In genomic region chr6:116370717-116371383, GRCh38 we compare ENCODE assay signal across 7 cellular contexts. TPM values are rescaled to one million over a fixed set of nuclear protein-coding genes. Genes with fewer than 3 reads are reported as not detected.
DNase-seq lines count a peak whose midpoint lies in the region; ATAC-seq and TF ChIP-seq lines count a peak whose summit lies in the region.

Gene DSE, plus strand, starts transcription at chr6:116370947. Its CDS starts 28,304 bp downstream, at chr6:116399251.

- DNase-seq in HFF-Myc (ENCODE audit: extremely low read depth, low read depth): no peak
- DNase-seq in NCI-H146 treated with DMSO at 0.1 percent for 48 hours (lab: John Stamatoyannopoulos, UW; ENCODE audit: unreplicated experiment): peak; percentile 25
- DNase-seq in activated CD8-positive, alpha-beta memory T cell treated with anti-CD3 and anti-CD28 coated beads, Interleukin-2, amount 10 ng/mL, durations not matched to agents 7 days and 5 days: peak; percentile 72
- DNase-seq in stimulated activated CD8-positive, alpha-beta memory T cell treated with anti-CD3 and anti-CD28 coated beads, Interleukin-2, amount 100 ng/mL, for 1 hour (ENCODE audit: low read depth in 2 of 2): peak; percentile 18 to 47

- peak within 1 kb of the TSS; percentile 93 for H3K27ac ChIP-seq in mesodermal cell (ENCODE audit: low read depth, low read length, severe bottlenecking)

- H3K4me1 Mint-ChIP-seq in activated CD8-positive, alpha-beta memory T cell treated with anti-CD3 and anti-CD28 coated beads, Interleukin-2, amount 10 ng/mL, durations not matched to agents 7 days and 5 days: peaks cover 30% of the 10 kb centered on the region

- no peak for TF ChIP-seq CTCF in HFF-Myc (IDR thresholded peaks at IDR 0.05; ENCODE audit: low read depth, low read length, missing control alignments)

- CTCF ChIA-PET in activated CD8-positive, alpha-beta memory T cell treated with anti-CD3 and anti-CD28 coated beads, Interleukin-2, amount 10 ng/mL, durations not matched to agents 7 days and 5 days (lab: Charles Lee): interaction anchor here (1.0 to 1.3 kb wide), 2 partner anchors 20 to 22 kb away, joined by 5 to 6 read pairs; no protein-coding TSS in a partner anchor

- WGBS in mesodermal cell (ENCODE audit: insufficient coverage in 2 of 2), 2 experiments: 1% methylated on average over 47 to 56 of the region's 86 CpGs

- no peaks in the 10 kb centered on the region for H3K36me3 Mint-ChIP-seq in activated CD8-positive, alpha-beta memory T cell treated with anti-CD3 and anti-CD28 coated beads, Interleukin-2, amount 10 ng/mL, durations not matched to agents 7 days and 5 days

- H3K27me3 Mint-ChIP-seq in activated CD8-positive, alpha-beta memory T cell treated with anti-CD3 and anti-CD28 coated beads, Interleukin-2, amount 10 ng/mL, durations not matched to agents 7 days and 5 days: peaks cover 23% of the 10 kb centered on the region

- peak within 1 kb of the TSS; percentile 75 for H3K4me3 Mint-ChIP-seq in activated CD8-positive, alpha-beta memory T cell treated with anti-CD3 and anti-CD28 coated beads, Interleukin-2, amount 10 ng/mL, durations not matched to agents 7 days and 5 days

- H3K27ac Mint-ChIP-seq in activated CD8-positive, alpha-beta memory T cell treated with anti-CD3 and anti-CD28 coated beads, Interleukin-2, amount 10 ng/mL, durations not matched to agents 7 days and 5 days: peak within 1 kb of the TSS; percentile 70

- in situ Hi-C loops in endometrial microvascular endothelial cells (cut with HindIII; ENCODE audit: inconsistent ontology term, low pct_unique_long_range_greater_than_20kb, low sequenced_read_pairs): no loop called here

- H3K4me3 ChIP-seq in HFF-Myc (replicated peaks; ENCODE audit: low read depth, low read length) (peak within 1 kb of the TSS; percentile 80), mesodermal cell (ENCODE audit: extremely low read depth, insufficient read depth, low read length, poor library complexity, severe bottlenecking) (peak within 1 kb of the TSS; percentile 79)

- ATAC-seq in GM18502 (IDR thresholded peaks at IDR 0.05; ENCODE audit: poor library complexity, unreplicated experiment): peak; percentile 80
- ATAC-seq in activated CD8-positive, alpha-beta memory T cell treated with anti-CD3 and anti-CD28 coated beads, Interleukin-2, amount 10 ng/mL, durations not matched to agents 7 days and 5 days: peak; percentile 84

- H3K9me3 Mint-ChIP-seq in activated CD8-positive, alpha-beta memory T cell treated with anti-CD3 and anti-CD28 coated beads, Interleukin-2, amount 10 ng/mL, durations not matched to agents 7 days and 5 days (ENCODE audit: low read depth): no peaks in the 10 kb centered on the region

- no peaks in the 10 kb centered on the region for H3K36me3 ChIP-seq in mesodermal cell (ENCODE audit: control insufficient read depth, insufficient read depth, low read length)

- H3K4me1 ChIP-seq in mesodermal cell (ENCODE audit: control insufficient read depth, insufficient read depth, low read length, poor library complexity, severe bottlenecking): peaks cover 5% of the 10 kb centered on the region

- no peaks in the 10 kb centered on the region for H3K9me3 ChIP-seq in mesodermal cell (ENCODE audit: control insufficient read depth, low read length)

RNA-seq across cellular contexts. Expression of gene DSE, which starts in this region (rescaled TPM):
- 1 to 10 TPM; 5.7 to 7.1 TPM for total RNA-seq in activated CD8-positive, alpha-beta memory T cell treated with anti-CD3 and anti-CD28 coated beads, Interleukin-2, amount 10 ng/mL, durations not matched to agents 7 days and 5 days
- total RNA-seq in endometrial microvascular endothelial cells (ENCODE audit: inconsistent ontology term): 10.0 TPM
- polyA plus RNA-seq in mesodermal cell (2013, experiment 1 of 2): 30.7 TPM
- polyA plus RNA-seq in mesodermal cell (2013, experiment 2 of 2): 33.3 TPM
